Comparison of ENCODE assay signal across 26 cellular contexts in the genomic region with DNA sequence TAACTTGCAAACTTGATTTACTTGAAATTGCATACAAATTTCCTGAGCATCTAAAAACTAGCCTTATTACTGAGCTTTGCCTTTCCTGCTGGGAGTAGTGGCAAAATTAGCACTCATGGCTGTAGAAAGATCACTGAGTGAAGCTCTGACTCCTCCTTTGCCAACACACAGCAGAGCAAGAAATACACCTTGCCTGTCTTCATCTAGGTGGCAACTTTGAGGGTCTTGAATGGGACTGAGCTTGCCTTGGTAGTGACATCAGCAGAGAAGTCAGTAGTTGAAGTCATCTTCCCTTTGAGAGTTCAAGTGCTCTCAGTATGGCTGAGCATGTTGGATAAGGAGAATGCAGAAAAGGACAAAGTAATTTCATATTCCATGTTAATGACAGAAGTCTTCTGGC. TPM values are rescaled to one million over a fixed set of nuclear protein-coding genes. Genes with fewer than 3 reads are reported as not detected.
DNase-seq lines count a peak whose midpoint lies in the region; ATAC-seq and TF ChIP-seq lines count a peak whose summit lies in the region.
"Had no signal": no experiment of that assay in that cellular context is flagged by ENCODE, and none has a peak within 500 bp of the region (broad histone marks: within the 10 kb centered on the region; RNA-seq: fewer than 3 reads in every experiment).

No MANE protein-coding gene starts in this region.

- H3K27ac ChIP-seq in gastrocnemius medialis = no peak overlapping the region
- no peak overlapping the region for H3K27ac ChIP-seq in naive thymus-derived CD4-positive, alpha-beta T cell (ENCODE audit: low read depth, low read length)
- H3K27ac ChIP-seq: C4-2B, gastroesophageal sphincter, hepatocyte, KMS-11, neural progenitor cell, right lobe of liver, suprapubic skin had no signal

- peak overlapping the region; percentile 42 for H3K9ac ChIP-seq in Loucy (ENCODE audit: low read depth, low read length, poor library complexity, severe bottlenecking)
- H3K9ac ChIP-seq: KMS-11, neural progenitor cell had no signal

- H3K4me2 ChIP-seq in Loucy (ENCODE audit: low read depth, low read length, poor library complexity, severe bottlenecking) = peak overlapping the region; percentile 82
- H3K4me2 ChIP-seq: hepatocyte, KMS-11, neural progenitor cell had no signal

- TF ChIP-seq POLR2A in gastrocnemius medialis (IDR thresholded peaks at IDR 0.05) = no peak

- no peak for DNase-seq in activated naive CD4-positive, alpha-beta T cell treated with anti-CD3 and anti-CD28 coated beads, Interleukin-2, amount 10 ng/mL, durations not matched to agents 7 days and 5 days
- DNase-seq in activated naive CD4-positive, alpha-beta T cell treated with anti-CD3 and anti-CD28 coated beads for 36 hours = no peak
- no peak for DNase-seq in activated T-helper 1 cell treated with anti-CD3 and anti-CD28 coated beads, Interleukin-12 subunit alpha, Interleukin-12 subunit beta, Interleukin-2, Interleukin-4 antibody, amounts not matched to agents 30 ng/mL and 10 ng/mL and 1 ng/mL, durations not matched to agents 14 hours and 24 hours and 36 hours (ENCODE audit: low spot score)
- DNase-seq in neural crest cell (ENCODE audit: low read depth, low spot score) = no peak
- DNase-seq in NCI-H187 (lab: John Stamatoyannopoulos, UW) = no peak
- DNase-seq in gastrocnemius medialis = no peak
- no peak for DNase-seq in naive thymus-derived CD4-positive, alpha-beta T cell
- DNase-seq: activated B cell treated with CpG ODN at 0.5 μM for 24 hours; Calu3; dermis blood vessel endothelial cell; DMS79 treated with DMSO at 0.1 percent for 48 hours; mucosa of descending colon; MV-4-11; NCI-H1694; right lobe of liver; stimulated activated CD4-positive, alpha-beta T cell treated with anti-CD3 and anti-CD28 coated beads, Interleukin-4, amount 100 ng/mL, for 24 hours had no signal

- in situ Hi-C loops in gastrocnemius medialis (cut with MboI; ENCODE audit: low sequenced_read_pairs in 4 of 4) = loop anchor here (10.0 to 25.0 kb wide), 4 partner anchors 276 to 534 kb away; no protein-coding TSS in a partner anchor

- CTCF ChIA-PET in activated naive CD4-positive, alpha-beta T cell treated with anti-CD3 and anti-CD28 coated beads, Interleukin-2, amount 10 ng/mL, durations not matched to agents 7 days and 5 days (lab: Charles Lee) = interaction anchor here (0.8 to 2.3 kb wide), 6 partner anchors 9 to 281 kb away, joined by 3 to 11 read pairs (median 6); no protein-coding TSS in a partner anchor
- CTCF ChIA-PET in activated naive CD4-positive, alpha-beta T cell treated with anti-CD3 and anti-CD28 coated beads for 36 hours (lab: Charles Lee) = interaction anchor here (0.9 to 1.6 kb wide), 3 partner anchors 56 to 306 kb away, joined by 3 to 4 read pairs (median 3); no protein-coding TSS in a partner anchor
- CTCF ChIA-PET in naive thymus-derived CD4-positive, alpha-beta T cell (lab: Charles Lee) = interaction anchor here (1.1 to 1.8 kb wide), 2 partner anchors 280 to 307 kb away, joined by 7 to 10 read pairs; no protein-coding TSS in a partner anchor

- peaks cover 84% of the 10 kb centered on the region for H3K4me1 Mint-ChIP-seq in activated naive CD4-positive, alpha-beta T cell treated with anti-CD3 and anti-CD28 coated beads, Interleukin-2, amount 10 ng/mL, durations not matched to agents 7 days and 5 days
- H3K4me1 Mint-ChIP-seq in activated naive CD4-positive, alpha-beta T cell treated with anti-CD3 and anti-CD28 coated beads for 36 hours (ENCODE audit: low read depth) = peaks cover 52% of the 10 kb centered on the region
- peaks cover 80% of the 10 kb centered on the region for H3K4me1 Mint-ChIP-seq in activated T-helper 1 cell treated with anti-CD3 and anti-CD28 coated beads, Interleukin-12 subunit alpha, Interleukin-12 subunit beta, Interleukin-2, Interleukin-4 antibody, amounts not matched to agents 30 ng/mL and 10 ng/mL and 1 ng/mL, durations not matched to agents 14 hours and 24 hours and 36 hours (ENCODE audit: low read depth)
- H3K4me1 Mint-ChIP-seq in neural crest cell = peaks cover 67% of the 10 kb centered on the region
- peaks cover 10 to 78% (median 14%) of the 10 kb centered on the region in 7 donors for H3K4me1 Mint-ChIP-seq in naive thymus-derived CD4-positive, alpha-beta T cell

- H3F3A ChIP-seq in Loucy (ENCODE audit: low read depth) = no peaks in the 10 kb centered on the region

- no peaks in the 10 kb centered on the region for H3K9me2 ChIP-seq in Loucy (replicated peaks; ENCODE audit: low read depth, low read length)

- H3K4me3 Mint-ChIP-seq in activated naive CD4-positive, alpha-beta T cell treated with anti-CD3 and anti-CD28 coated beads, Interleukin-2, amount 10 ng/mL, durations not matched to agents 7 days and 5 days = peak overlapping the region; percentile 54
- no peak overlapping the region for H3K4me3 Mint-ChIP-seq in activated naive CD4-positive, alpha-beta T cell treated with anti-CD3 and anti-CD28 coated beads for 36 hours
- peak overlapping the region; percentile 43 for H3K4me3 Mint-ChIP-seq in activated T-helper 1 cell treated with anti-CD3 and anti-CD28 coated beads, Interleukin-12 subunit alpha, Interleukin-12 subunit beta, Interleukin-2, Interleukin-4 antibody, amounts not matched to agents 30 ng/mL and 10 ng/mL and 1 ng/mL, durations not matched to agents 14 hours and 24 hours and 36 hours
- peak overlapping the region; percentile 38 for H3K4me3 Mint-ChIP-seq in neural crest cell
- peak overlapping the region in 1 of 10 donors; percentile 61 for H3K4me3 Mint-ChIP-seq in naive thymus-derived CD4-positive, alpha-beta T cell
- H3K4me3 Mint-ChIP-seq: activated B cell treated with CpG ODN at 0.5 μM for 24 hours; neural progenitor cell; stimulated activated memory B cell treated with anti-CD40 and anti-IgM and Interleukin-4, amounts not matched to agents 10 μg/mL and 1 μg/mL and 100 μg/mL, for 72 hours had no signal

- TF ChIP-seq CTCF in Loucy (conservative IDR thresholded peaks at IDR 0.05; ENCODE audit: low read length) (no peak), neural crest cell (conservative IDR thresholded peaks at IDR 0.05) (no peak), gastrocnemius medialis (IDR thresholded peaks at IDR 0.05 in 4 of 5, conservative IDR thresholded peaks at IDR 0.05 in 1 of 5) (no peak)

- H3K27me3 ChIP-seq in Loucy (ENCODE audit: insufficient read depth, low read length, poor library complexity, severe bottlenecking) (no peaks in the 10 kb centered on the region), gastrocnemius medialis (peaks cover 4 to 5% (median 4%) of the 10 kb centered on the region in 3 donors)
- peaks cover 0 to 2% of the 10 kb centered on the region in 2 donors for H3K27me3 ChIP-seq in naive thymus-derived CD4-positive, alpha-beta T cell (ENCODE audit: control insufficient read depth in 2 of 2, insufficient read depth in 2 of 2, low read length in 2 of 2)
- H3K27me3 ChIP-seq: hepatocyte, neural progenitor cell, right lobe of liver had no signal

- no peaks in the 10 kb centered on the region for H3K9me3 ChIP-seq in Loucy (ENCODE audit: insufficient read depth, low read depth, low read length)
- H3K9me3 ChIP-seq in gastrocnemius medialis = no peaks in the 10 kb centered on the region
- H3K9me3 ChIP-seq in naive thymus-derived CD4-positive, alpha-beta T cell (ENCODE audit: control insufficient read depth in 2 of 3, low read length in 3 of 3) = no peaks in the 10 kb centered on the region
- H3K9me3 ChIP-seq: gastroesophageal sphincter, mucosa of descending colon, right lobe of liver, suprapubic skin had no signal

- H3K4me3 ChIP-seq in Loucy (ENCODE audit: low read length, poor library complexity, severe bottlenecking) = peak overlapping the region; percentile 55
- H3K4me3 ChIP-seq in gastrocnemius medialis = no peak overlapping the region
- H3K4me3 ChIP-seq in naive thymus-derived CD4-positive, alpha-beta T cell (ENCODE audit: low read length) = no peak overlapping the region
- H3K4me3 ChIP-seq: gastroesophageal sphincter, hepatocyte, lung, mucosa of descending colon, neural progenitor cell, right lobe of liver, suprapubic skin had no signal

- no peak for ATAC-seq in gastrocnemius medialis
- no peak for ATAC-seq in naive thymus-derived CD4-positive, alpha-beta T cell
- ATAC-seq: gastroesophageal sphincter; mucosa of descending colon; right lobe of liver; SK-N-SH treated with all-trans-retinoic acid at 6 μM for 48 hours; stimulated activated memory B cell treated with anti-CD40 and anti-IgM and Interleukin-4, amounts not matched to agents 10 μg/mL and 1 μg/mL and 100 μg/mL, for 72 hours had no signal

- intact Hi-C loops in activated naive CD4-positive, alpha-beta T cell treated with anti-CD3 and anti-CD28 coated beads for 36 hours (cut with micrococcal nuclease) = loop anchor here (10.0 kb wide), 1 partner anchor 524 kb away; no protein-coding TSS in a partner anchor
- intact Hi-C loops in activated T-helper 1 cell treated with anti-CD3 and anti-CD28 coated beads, Interleukin-12 subunit alpha, Interleukin-12 subunit beta, Interleukin-2, Interleukin-4 antibody, amounts not matched to agents 30 ng/mL and 10 ng/mL and 1 ng/mL, durations not matched to agents 14 hours and 24 hours and 36 hours (cut with micrococcal nuclease) = no loop called here
- intact Hi-C loops in gastrocnemius medialis (cut with DNase I; ENCODE audit: low total_unique reads) = loop anchor here (10.0 kb wide), 1 partner anchor 546 kb away; no protein-coding TSS in a partner anchor
- intact Hi-C loops in naive thymus-derived CD4-positive, alpha-beta T cell (cut with micrococcal nuclease) = loop anchor here (10.0 kb wide), 2 partner anchors 206 to 504 kb away; no protein-coding TSS in a partner anchor

- peaks cover 70% of the 10 kb centered on the region for H4K20me1 ChIP-seq in Loucy (ENCODE audit: insufficient read depth, low read length, poor library complexity, severe bottlenecking)

- no peaks in the 10 kb centered on the region for H3K9me3 Mint-ChIP-seq in activated naive CD4-positive, alpha-beta T cell treated with anti-CD3 and anti-CD28 coated beads, Interleukin-2, amount 10 ng/mL, durations not matched to agents 7 days and 5 days
- no peaks in the 10 kb centered on the region for H3K9me3 Mint-ChIP-seq in activated naive CD4-positive, alpha-beta T cell treated with anti-CD3 and anti-CD28 coated beads for 36 hours
- no peaks in the 10 kb centered on the region for H3K9me3 Mint-ChIP-seq in activated T-helper 1 cell treated with anti-CD3 and anti-CD28 coated beads, Interleukin-12 subunit alpha, Interleukin-12 subunit beta, Interleukin-2, Interleukin-4 antibody, amounts not matched to agents 30 ng/mL and 10 ng/mL and 1 ng/mL, durations not matched to agents 14 hours and 24 hours and 36 hours
- no peaks in the 10 kb centered on the region for H3K9me3 Mint-ChIP-seq in neural crest cell
- H3K9me3 Mint-ChIP-seq in naive thymus-derived CD4-positive, alpha-beta T cell = no peaks in the 10 kb centered on the region
- H3K9me3 Mint-ChIP-seq: activated B cell treated with CpG ODN at 0.5 μM for 24 hours; neural progenitor cell; stimulated activated memory B cell treated with anti-CD40 and anti-IgM and Interleukin-4, amounts not matched to agents 10 μg/mL and 1 μg/mL and 100 μg/mL, for 72 hours had no signal

- H3K36me3 ChIP-seq in Loucy (ENCODE audit: insufficient read depth, low read length) = peaks cover 62% of the 10 kb centered on the region
- no peaks in the 10 kb centered on the region for H3K36me3 ChIP-seq in gastrocnemius medialis
- H3K36me3 ChIP-seq in naive thymus-derived CD4-positive, alpha-beta T cell (ENCODE audit: control insufficient read depth in 2 of 3, insufficient read depth in 3 of 3, low read length in 3 of 3) = no peaks in the 10 kb centered on the region
- H3K36me3 ChIP-seq: gastroesophageal sphincter, suprapubic skin had no signal

- H3K79me2 ChIP-seq in Loucy (ENCODE audit: insufficient read depth, low read length) = peaks cover 100% of the 10 kb centered on the region

- POLR2A ChIA-PET in naive thymus-derived CD4-positive, alpha-beta T cell (lab: Charles Lee) = no interaction called here

- peak overlapping the region; percentile 82 for H3K27ac Mint-ChIP-seq in activated naive CD4-positive, alpha-beta T cell treated with anti-CD3 and anti-CD28 coated beads, Interleukin-2, amount 10 ng/mL, durations not matched to agents 7 days and 5 days
- no peak overlapping the region for H3K27ac Mint-ChIP-seq in activated naive CD4-positive, alpha-beta T cell treated with anti-CD3 and anti-CD28 coated beads for 36 hours
- H3K27ac Mint-ChIP-seq in activated T-helper 1 cell treated with anti-CD3 and anti-CD28 coated beads, Interleukin-12 subunit alpha, Interleukin-12 subunit beta, Interleukin-2, Interleukin-4 antibody, amounts not matched to agents 30 ng/mL and 10 ng/mL and 1 ng/mL, durations not matched to agents 14 hours and 24 hours and 36 hours = peak overlapping the region; percentile 13
- H3K27ac Mint-ChIP-seq in neural crest cell (ENCODE audit: unreplicated experiment) = no peak overlapping the region
- H3K27ac Mint-ChIP-seq in naive thymus-derived CD4-positive, alpha-beta T cell = peak overlapping the region in 1 of 9 donors; percentile 75
- H3K27ac Mint-ChIP-seq: activated B cell treated with CpG ODN at 0.5 μM for 24 hours; neural progenitor cell; stimulated activated memory B cell treated with anti-CD40 and anti-IgM and Interleukin-4, amounts not matched to agents 10 μg/mL and 1 μg/mL and 100 μg/mL, for 72 hours had no signal

- H3K4me1 ChIP-seq in Loucy (ENCODE audit: insufficient read depth, low read length, poor library complexity, severe bottlenecking) (peaks cover 60% of the 10 kb centered on the region), gastrocnemius medialis (no peaks in the 10 kb centered on the region)
- H3K4me1 ChIP-seq in naive thymus-derived CD4-positive, alpha-beta T cell (ENCODE audit: control insufficient read depth in 2 of 2, insufficient read depth in 2 of 2, low read length in 2 of 2) = peaks cover 2 to 11% of the 10 kb centered on the region in 2 donors

- H2AFZ ChIP-seq in Loucy (ENCODE audit: low read length) = no peak overlapping the region
- H2AFZ ChIP-seq: hepatocyte, neural progenitor cell had no signal

- no peaks in the 10 kb centered on the region for H3K27me3 Mint-ChIP-seq in activated naive CD4-positive, alpha-beta T cell treated with anti-CD3 and anti-CD28 coated beads, Interleukin-2, amount 10 ng/mL, durations not matched to agents 7 days and 5 days
- H3K27me3 Mint-ChIP-seq in activated naive CD4-positive, alpha-beta T cell treated with anti-CD3 and anti-CD28 coated beads for 36 hours (ENCODE audit: low read depth) = no peaks in the 10 kb centered on the region
- H3K27me3 Mint-ChIP-seq in activated T-helper 1 cell treated with anti-CD3 and anti-CD28 coated beads, Interleukin-12 subunit alpha, Interleukin-12 subunit beta, Interleukin-2, Interleukin-4 antibody, amounts not matched to agents 30 ng/mL and 10 ng/mL and 1 ng/mL, durations not matched to agents 14 hours and 24 hours and 36 hours (ENCODE audit: insufficient read depth) = no peaks in the 10 kb centered on the region
- H3K27me3 Mint-ChIP-seq in neural crest cell (ENCODE audit: low read depth) = no peaks in the 10 kb centered on the region
- H3K27me3 Mint-ChIP-seq in naive thymus-derived CD4-positive, alpha-beta T cell = peaks cover 0 to 20% (median 6%) of the 10 kb centered on the region in 5 donors

- H3K36me3 Mint-ChIP-seq in activated naive CD4-positive, alpha-beta T cell treated with anti-CD3 and anti-CD28 coated beads, Interleukin-2, amount 10 ng/mL, durations not matched to agents 7 days and 5 days = peaks cover 81% of the 10 kb centered on the region
- peaks cover 91% of the 10 kb centered on the region for H3K36me3 Mint-ChIP-seq in activated naive CD4-positive, alpha-beta T cell treated with anti-CD3 and anti-CD28 coated beads for 36 hours (ENCODE audit: low read depth)
- peaks cover 66% of the 10 kb centered on the region for H3K36me3 Mint-ChIP-seq in activated T-helper 1 cell treated with anti-CD3 and anti-CD28 coated beads, Interleukin-12 subunit alpha, Interleukin-12 subunit beta, Interleukin-2, Interleukin-4 antibody, amounts not matched to agents 30 ng/mL and 10 ng/mL and 1 ng/mL, durations not matched to agents 14 hours and 24 hours and 36 hours (ENCODE audit: low read depth)
- peaks cover 41% of the 10 kb centered on the region for H3K36me3 Mint-ChIP-seq in neural crest cell (ENCODE audit: low read depth)
- peaks cover 0 to 50% (median 0%) of the 10 kb centered on the region in 5 donors for H3K36me3 Mint-ChIP-seq in naive thymus-derived CD4-positive, alpha-beta T cell

RNA-seq across cellular contexts. Expression of a gene that starts 5.9 kb away (rescaled TPM):
- 100 to 1,000 TPM; 466 to 514 TPM for total RNA-seq in activated naive CD4-positive, alpha-beta T cell treated with anti-CD3 and anti-CD28 coated beads for 36 hours
- 328 and 351 TPM in 2 replicates for total RNA-seq in activated T-helper 1 cell treated with anti-CD3 and anti-CD28 coated beads, Interleukin-12 subunit alpha, Interleukin-12 subunit beta, Interleukin-2, Interleukin-4 antibody, amounts not matched to agents 30 ng/mL and 10 ng/mL and 1 ng/mL, durations not matched to agents 14 hours and 24 hours and 36 hours
- total RNA-seq in neural crest cell = 203 and 210 TPM in 2 replicates
- 1 to 10 TPM in 1 of 4 donors, not detected in 3; 2.0 TPM for total RNA-seq in gastrocnemius medialis
- total RNA-seq in naive thymus-derived CD4-positive, alpha-beta T cell = 100 to 1,000 TPM in 1 of 5 experiments, 1 to 10 TPM in 1, under 1 TPM in 3; 0.13 to 330 (median 0.51) TPM
- not detected for polyA plus RNA-seq in naive thymus-derived CD4-positive, alpha-beta T cell

RNA-seq across cellular contexts. Expression of a gene that starts 48.2 kb away (rescaled TPM):
- not detected for total RNA-seq in activated naive CD4-positive, alpha-beta T cell treated with anti-CD3 and anti-CD28 coated beads for 36 hours
- total RNA-seq in activated T-helper 1 cell treated with anti-CD3 and anti-CD28 coated beads, Interleukin-12 subunit alpha, Interleukin-12 subunit beta, Interleukin-2, Interleukin-4 antibody, amounts not matched to agents 30 ng/mL and 10 ng/mL and 1 ng/mL, durations not matched to agents 14 hours and 24 hours and 36 hours = 0.56 and 0.70 TPM in 2 replicates
- total RNA-seq in neural crest cell = not detected in 2 replicates
- under 1 TPM in 3 of 4 donors, not detected in 1; 0.10 to 0.42 (median 0.18) TPM for total RNA-seq in gastrocnemius medialis
- 1 to 10 TPM in 1 of 5 experiments, not detected in 4; 1.3 TPM for total RNA-seq in naive thymus-derived CD4-positive, alpha-beta T cell
- polyA plus RNA-seq in naive thymus-derived CD4-positive, alpha-beta T cell = not detected

Comparison
In these comparisons a context has a peak if more than half of its experiments do, and no peak if none do; other contexts are left out.
1. H3K27ac Mint-ChIP-seq: peak in activated naive CD4-positive, alpha-beta T cell treated with anti-CD3 and anti-CD28 coated beads, Interleukin-2, amount 10 ng/mL, durations not matched to agents 7 days and 5 days (single experiment) and activated T-helper 1 cell treated with anti-CD3 and anti-CD28 coated beads, Interleukin-12 subunit alpha, Interleukin-12 subunit beta, Interleukin-2, Interleukin-4 antibody, amounts not matched to agents 30 ng/mL and 10 ng/mL and 1 ng/mL, durations not matched to agents 14 hours and 24 hours and 36 hours (single experiment); none in activated naive CD4-positive, alpha-beta T cell treated with anti-CD3 and anti-CD28 coated beads for 36 hours (single experiment) and neural crest cell (single experiment).